In genomic region chr13:111387945-111388600, GRCh38 we compare ENCODE assay signal across 21 cellular contexts.
DNase-seq lines count a peak whose midpoint lies in the region; ATAC-seq and TF ChIP-seq lines count a peak whose summit lies in the region.
"Had no signal": no experiment of that assay in that cellular context is flagged by ENCODE, and none has a peak within 500 bp of the region (broad histone marks: within the 10 kb centered on the region; RNA-seq: fewer than 3 reads in every experiment).

No MANE protein-coding gene starts in this region.

- ATAC-seq in GM18868 (IDR thresholded peaks at IDR 0.05; ENCODE audit: unreplicated experiment), result no peak
- ATAC-seq: GM12878 had no signal

- H3K27me3 ChIP-seq in tibial artery, result no peaks in the 10 kb centered on the region

- no peaks in the 10 kb centered on the region for H3K9me3 ChIP-seq in tibial artery
- H3K9me3 ChIP-seq: BE2C had no signal

- TF ChIP-seq CTCF in glutamatergic neuron (IDR thresholded peaks at IDR 0.05; ENCODE audit: partially characterized antibody, unreplicated experiment), result no peak
- no peak for TF ChIP-seq CTCF in tibial artery (IDR thresholded peaks at IDR 0.05)

- H3K4me3 Mint-ChIP-seq in activated T-cell treated with anti-CD3 and anti-CD28 coated beads, Interleukin-2, amount 50 U/mL, for 24 hours, result no peak overlapping the region
- H3K4me3 Mint-ChIP-seq in glutamatergic neuron (ENCODE audit: unreplicated experiment), result no peak overlapping the region
- H3K4me3 Mint-ChIP-seq: HFFc6 had no signal

- no peaks in the 10 kb centered on the region for H3K9me3 Mint-ChIP-seq in activated T-cell treated with anti-CD3 and anti-CD28 coated beads, Interleukin-2, amount 50 U/mL, for 24 hours
- peaks cover 7% of the 10 kb centered on the region for H3K9me3 Mint-ChIP-seq in glutamatergic neuron (ENCODE audit: unreplicated experiment)
- H3K9me3 Mint-ChIP-seq: CD4-positive, alpha-beta memory T cell; HFFc6 had no signal

- peaks cover 4% of the 10 kb centered on the region for H3K27me3 Mint-ChIP-seq in activated T-cell treated with anti-CD3 and anti-CD28 coated beads, Interleukin-2, amount 50 U/mL, for 24 hours
- peaks cover 5% of the 10 kb centered on the region for H3K27me3 Mint-ChIP-seq in glutamatergic neuron (ENCODE audit: unreplicated experiment)

- intact Hi-C loops in tibial artery (cut with DNase I; ENCODE audit: low total_unique reads), result no loop called here

- H3K4me1 Mint-ChIP-seq in activated T-cell treated with anti-CD3 and anti-CD28 coated beads, Interleukin-2, amount 50 U/mL, for 24 hours (ENCODE audit: low read depth), result peaks cover 31% of the 10 kb centered on the region
- H3K4me1 Mint-ChIP-seq in glutamatergic neuron (ENCODE audit: low read depth, unreplicated experiment), result peaks cover 1% of the 10 kb centered on the region

- CTCF ChIA-PET in HEK293T (lab: Yijun Ruan, JAX), result no interaction called here

- H3K36me3 ChIP-seq in tibial artery, result no peaks in the 10 kb centered on the region
- H3K36me3 ChIP-seq: BE2C had no signal

- peak; percentile 18 for DNase-seq in activated T-cell treated with anti-CD3 and anti-CD28 coated beads, Interleukin-2, amount 50 U/mL, for 24 hours
- no peak for DNase-seq in activated T-cell treated with anti-CD3 and anti-CD28 coated beads, Interleukin-2, amount 50 U/mL, for 1 hour
- DNase-seq in M059J (ENCODE audit: low read depth) (peak; percentile 2), glutamatergic neuron (peak; percentile 7), tibial artery (peak; percentile 9 to 53), HEK293T (ENCODE audit: extremely low spot score) (no peak), activated T-cell treated with anti-CD3 and anti-CD28 coated beads for 4 hours (no peak)
- DNase-seq: BE2C; Calu3; CD4-positive, alpha-beta memory T cell; EL; HFFc6; KBM-7; MV-4-11; NCI-H1694 treated with DMSO at 0.1 percent for 48 hours; NCI-H510A; NCI-H748 treated with DMSO at 0.1 percent for 48 hours; OCI-M1; Right ventricle myocardium superior had no signal

- no peak overlapping the region for H3K27ac ChIP-seq in tibial artery

- no peak overlapping the region for H3K4me3 ChIP-seq in tibial artery
- H3K4me3 ChIP-seq: GM12878 had no signal

- no peaks in the 10 kb centered on the region for H3K4me1 ChIP-seq in tibial artery
- H3K4me1 ChIP-seq: BE2C had no signal

- H3K36me3 Mint-ChIP-seq in activated T-cell treated with anti-CD3 and anti-CD28 coated beads, Interleukin-2, amount 50 U/mL, for 24 hours (ENCODE audit: low read depth), result no peaks in the 10 kb centered on the region
- no peaks in the 10 kb centered on the region for H3K36me3 Mint-ChIP-seq in glutamatergic neuron (ENCODE audit: unreplicated experiment)
- H3K36me3 Mint-ChIP-seq: CD4-positive, alpha-beta memory T cell had no signal

- no peak overlapping the region for H3K27ac Mint-ChIP-seq in activated T-cell treated with anti-CD3 and anti-CD28 coated beads, Interleukin-2, amount 50 U/mL, for 24 hours
- H3K27ac Mint-ChIP-seq in glutamatergic neuron (ENCODE audit: unreplicated experiment), result no peak overlapping the region
- H3K27ac Mint-ChIP-seq: HFFc6 had no signal

- POLR2A ChIA-PET in HEK293T (lab: Yijun Ruan, JAX), result no interaction called here

TF ChIP-seq in HEK293T, 16 proteins besides CTCF, POLR2A, EP300 and RAD21:
- TF ChIP-seq NFRKB (IDR thresholded peaks at IDR 0.05), result no peak
- no peak for TF ChIP-seq ZNF384 (IDR thresholded peaks at IDR 0.05)
- TF ChIP-seq HDGF (IDR thresholded peaks at IDR 0.05; ENCODE audit: borderline replicate concordance), result no peak
- TF ChIP-seq LEF1 (IDR thresholded peaks at IDR 0.05; ENCODE audit: borderline replicate concordance), result no peak
- no peak for TF ChIP-seq BHLHE40 (IDR thresholded peaks at IDR 0.05; ENCODE audit: borderline replicate concordance)
- TF ChIP-seq SUZ12 (IDR thresholded peaks at IDR 0.05), result no peak
- no peak for TF ChIP-seq L3MBTL2 (conservative IDR thresholded peaks at IDR 0.05)
- no peak for TF ChIP-seq FOXA1 (IDR thresholded peaks at IDR 0.05)
- no peak for TF ChIP-seq ARNT (IDR thresholded peaks at IDR 0.05)

Comparison
In these comparisons a context has a peak if more than half of its experiments do, and no peak if none do; other contexts are left out.
1. DNase-seq: peak in activated T-cell treated with anti-CD3 and anti-CD28 coated beads, Interleukin-2, amount 50 U/mL, for 24 hours (single experiment), M059J (single experiment), glutamatergic neuron (single experiment) and tibial artery (2 of 2); none in activated T-cell treated with anti-CD3 and anti-CD28 coated beads, Interleukin-2, amount 50 U/mL, for 1 hour (single experiment), HEK293T (single experiment) and activated T-cell treated with anti-CD3 and anti-CD28 coated beads for 4 hours (single experiment).